In the genomic region with DNA sequence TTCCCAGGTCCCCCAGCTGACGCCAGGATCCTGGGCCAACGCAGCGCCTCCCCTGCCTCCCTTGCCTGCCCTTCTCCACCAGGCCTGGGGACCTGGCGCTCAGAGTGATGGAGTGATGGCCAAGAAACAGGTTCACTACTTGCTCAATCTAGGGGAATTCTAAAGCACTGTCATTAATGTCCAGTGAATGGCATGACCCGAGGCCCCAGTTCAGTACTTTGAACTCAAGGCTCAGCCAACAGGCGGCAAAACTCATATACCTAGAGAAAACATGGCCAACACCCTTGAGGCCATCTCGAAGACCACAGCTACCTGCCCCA, we compare ENCODE assay signal across 16 cellular contexts. TPM values are rescaled to one million over a fixed set of nuclear protein-coding genes. Genes with fewer than 3 reads are reported as not detected.
DNase-seq lines count a peak whose midpoint lies in the region; ATAC-seq and TF ChIP-seq lines count a peak whose summit lies in the region.
"Had no signal": no experiment of that assay in that cellular context is flagged by ENCODE, and none has a peak within 500 bp of the region (broad histone marks: within the 10 kb centered on the region; RNA-seq: fewer than 3 reads in every experiment).

No MANE protein-coding gene starts in this region.

- H3K36me3 ChIP-seq in endodermal cell (ENCODE audit: control insufficient read depth, insufficient read depth, low read length) = peaks cover 5% of the 10 kb centered on the region
- H3K36me3 ChIP-seq in thyroid gland = no peaks in the 10 kb centered on the region

- WGBS in endodermal cell (ENCODE audit: insufficient coverage in 1 of 2, insufficient read length in 1 of 2), 2 experiments = 95 to 100% methylated on average over 5 to 7 of the region's 7 CpGs
- 89 to 93% methylated on average over 4 of the region's 7 CpGs for WGBS in thyroid gland, 2 donors

- TF ChIP-seq CTCF in WTC11 (IDR thresholded peaks at IDR 0.05) (no peak), endodermal cell (conservative IDR thresholded peaks at IDR 0.05) (no peak), nephron progenitor cell (IDR thresholded peaks at IDR 0.05) (no peak), thyroid gland (IDR thresholded peaks at IDR 0.05) (no peak)

- H3K9ac ChIP-seq in endodermal cell (ENCODE audit: extremely low read depth, low read length, poor library complexity, severe bottlenecking) = no peak overlapping the region

- H3K27me3 Mint-ChIP-seq in WTC11 (ENCODE audit: low read depth) = no peaks in the 10 kb centered on the region
- H3K27me3 Mint-ChIP-seq in endodermal cell (ENCODE audit: insufficient read depth) = no peaks in the 10 kb centered on the region
- no peaks in the 10 kb centered on the region for H3K27me3 Mint-ChIP-seq in nephron progenitor cell (ENCODE audit: low read depth, poor library complexity)
- H3K27me3 Mint-ChIP-seq: CD4-positive, alpha-beta memory T cell; IgD-negative memory B cell had no signal

- CTCF ChIA-PET in WTC11 (lab: Charles Lee) = no interaction called here

- intact Hi-C loops in thyroid gland (cut with DNase I) = no loop called here

- H3K4me3 Mint-ChIP-seq in WTC11 (no peak overlapping the region), endodermal cell (no peak overlapping the region), nephron progenitor cell (no peak overlapping the region)
- H3K4me3 Mint-ChIP-seq: CD4-positive, alpha-beta memory T cell; IgD-negative memory B cell had no signal

- DNase-seq in WTC11 (ENCODE audit: low spot score) = no peak
- no peak for DNase-seq in endodermal cell
- DNase-seq in nephron progenitor cell = no peak
- DNase-seq in thyroid gland = no peak
- no peak for DNase-seq in stimulated activated naive CD4-positive, alpha-beta T cell (lab: John Stamatoyannopoulos, UW)
- DNase-seq: CD4-positive, alpha-beta memory T cell; Kasumi-1; NCI-H1105; NCI-H1694; NCI-H2107; NCI-H345; NCI-H526 treated with DMSO at 0.1 percent for 48 hours; SIG-M5 had no signal

- H3K4me1 Mint-ChIP-seq in WTC11 (peaks cover 37% of the 10 kb centered on the region), endodermal cell (peaks cover 10% of the 10 kb centered on the region), nephron progenitor cell (peaks cover 51% of the 10 kb centered on the region)
- H3K4me1 Mint-ChIP-seq: IgD-negative memory B cell had no signal

- H3K27me3 ChIP-seq in endodermal cell (ENCODE audit: control insufficient read depth, insufficient read depth, low read length, poor library complexity, severe bottlenecking) (no peaks in the 10 kb centered on the region), thyroid gland (no peaks in the 10 kb centered on the region)

- ATAC-seq in WTC11 (no peak), GM18907 (IDR thresholded peaks at IDR 0.05; ENCODE audit: unreplicated experiment) (no peak), GM21367 (IDR thresholded peaks at IDR 0.05; ENCODE audit: unreplicated experiment) (no peak)

- peak overlapping the region; percentile 27; the same call in 1 of the 2 replicates for H3K27ac Mint-ChIP-seq in WTC11
- peak overlapping the region; percentile 55 for H3K27ac Mint-ChIP-seq in endodermal cell
- H3K27ac Mint-ChIP-seq in nephron progenitor cell = peak overlapping the region; percentile 74
- H3K27ac Mint-ChIP-seq: IgD-negative memory B cell had no signal

- no peak for TF ChIP-seq POLR2A in thyroid gland (IDR thresholded peaks at IDR 0.05)

- H3K9me3 Mint-ChIP-seq in WTC11 = no peaks in the 10 kb centered on the region
- H3K9me3 Mint-ChIP-seq in endodermal cell = no peaks in the 10 kb centered on the region
- no peaks in the 10 kb centered on the region for H3K9me3 Mint-ChIP-seq in nephron progenitor cell
- H3K9me3 Mint-ChIP-seq: CD4-positive, alpha-beta memory T cell; IgD-negative memory B cell had no signal

- H3K27ac ChIP-seq in endodermal cell (ENCODE audit: low read depth, low read length) (no peak overlapping the region), thyroid gland (peak overlapping the region in 2 of 3 donors; percentile 76 to 78)

- H3K36me3 Mint-ChIP-seq in WTC11 = peaks cover 15% of the 10 kb centered on the region; the same call in 1 of the 2 replicates
- peaks cover 18% of the 10 kb centered on the region for H3K36me3 Mint-ChIP-seq in endodermal cell (ENCODE audit: low read depth)
- peaks cover 34% of the 10 kb centered on the region for H3K36me3 Mint-ChIP-seq in nephron progenitor cell (ENCODE audit: low read depth)

- peaks cover 4% of the 10 kb centered on the region for H3K4me1 ChIP-seq in endodermal cell (ENCODE audit: control insufficient read depth, insufficient read depth, low read length)
- peaks cover 23 to 34% of the 10 kb centered on the region in 2 donors for H3K4me1 ChIP-seq in thyroid gland

- POLR2A ChIA-PET in WTC11 (lab: Charles Lee) = no interaction called here

- H3K4me3 ChIP-seq in endodermal cell (ENCODE audit: low read length) (no peak overlapping the region), thyroid gland (replicated peaks in 1 of 3) (no peak overlapping the region)

- H3K9me3 ChIP-seq in endodermal cell (ENCODE audit: control insufficient read depth, low read length) = no peaks in the 10 kb centered on the region
- no peaks in the 10 kb centered on the region for H3K9me3 ChIP-seq in thyroid gland

TF ChIP-seq in WTC11, 78 proteins besides CTCF, POLR2A, EP300 and RAD21:
- no peak for TF ChIP-seq CREB1 (CRISPR knock-in tag; IDR thresholded peaks at IDR 0.05)

RNA-seq across cellular contexts. Expression of gene KLHL25, which starts 24.0 kb away (rescaled TPM):
- 14.1 to 15.8 TPM (median 15.0 TPM) in 3 replicates for total RNA-seq in WTC11 (2021)
- total RNA-seq in endodermal cell = 10 to 100 TPM; 13.3 TPM
- 20.3 TPM for polyA plus RNA-seq in endodermal cell (2013, experiment 1 of 2)
- polyA plus RNA-seq in endodermal cell (2013, experiment 2 of 2) = 19.7 TPM
- total RNA-seq in thyroid gland = 1 to 10 TPM; 4.2 to 8.8 (median 4.8) TPM
